8 cellular contexts compared by ENCODE assay signal in the genomic region with DNA sequence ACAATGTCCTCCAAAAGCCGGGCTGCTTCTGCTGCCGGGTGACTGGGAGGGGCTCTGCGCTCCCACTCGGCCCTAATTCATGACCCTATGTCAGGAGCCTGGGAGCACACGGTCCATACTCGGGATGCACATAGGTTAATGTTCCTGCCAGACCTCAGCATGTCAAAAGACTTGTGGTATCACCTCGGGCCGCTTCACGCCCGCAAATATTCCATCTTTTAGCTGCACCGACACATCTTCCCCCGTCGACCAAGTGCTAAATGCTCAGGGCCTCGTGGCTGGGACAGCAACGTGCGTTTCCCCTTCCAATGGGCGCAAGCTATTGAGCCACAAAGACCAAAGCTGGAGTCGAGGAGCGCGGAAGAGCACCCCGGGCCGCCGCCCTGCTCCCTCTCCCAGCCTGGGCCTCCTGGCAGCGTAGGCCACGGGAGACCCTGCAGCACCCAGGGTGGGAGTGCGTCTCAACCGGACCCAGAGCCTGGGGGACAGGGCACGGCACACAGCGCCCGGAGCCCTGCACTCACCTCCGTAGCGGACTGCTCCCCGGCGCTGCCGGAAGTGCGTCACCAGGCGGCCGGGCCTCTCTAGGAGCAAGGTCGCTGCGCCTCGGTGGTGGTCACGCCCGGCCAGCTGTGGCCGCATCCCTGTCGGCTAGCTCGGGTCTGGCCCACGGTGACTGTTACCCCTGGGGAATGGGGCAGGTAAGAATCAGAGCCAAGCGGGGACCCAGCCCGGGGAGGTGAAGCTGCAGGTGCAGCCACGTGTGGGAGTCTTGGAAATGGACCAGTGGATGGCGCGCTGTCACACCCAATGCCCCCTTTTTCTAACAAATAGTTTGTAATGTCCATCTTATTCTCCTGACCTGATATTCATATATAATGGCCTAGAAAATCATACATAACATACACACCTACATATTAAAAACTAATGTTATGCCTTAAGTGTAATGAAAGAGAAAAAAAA. TPM values are rescaled to one million over a fixed set of nuclear protein-coding genes. Genes with fewer than 3 reads are reported as not detected.
DNase-seq lines count a peak whose midpoint lies in the region; ATAC-seq, FAIRE-seq and TF ChIP-seq lines count a peak whose summit lies in the region.

Gene ZNF23 (minus strand): TSS at position 562 of the 963 bp plus-strand sequence. CDS start 5,451 bp downstream, outside the sequence.

- intact Hi-C loops in Right ventricle myocardium inferior (cut with DNase I) (loop anchor here (1.0 kb wide), 1 partner anchor 22 kb away; no protein-coding TSS in a partner anchor), pancreas (cut with DNase I) (no loop called here)

- peak within 1 kb of the TSS; percentile 98 for H2AFZ ChIP-seq in Loucy (ENCODE audit: low read length)

- peak; percentile 97 for ATAC-seq in activated naive CD8-positive, alpha-beta T cell treated with anti-CD3 and anti-CD28 coated beads, Interleukin-2, amount 10 ng/mL, durations not matched to agents 7 days and 5 days (ENCODE audit: low read depth)
- peak; percentile 99 for ATAC-seq in Right ventricle myocardium inferior
- peak; percentile 99 to 100 (median 100) for ATAC-seq in pancreas

- DNase-seq in GM03348 (ENCODE audit: low spot score) (peak; percentile 95), H54 (ENCODE audit: insufficient read length, low spot score) (peak; percentile 64), SKM-1 treated with dmso at 0.1 percent for 144 hours (lab: John Stamatoyannopoulos, UW; ENCODE audit: unreplicated experiment) (peak; percentile 49), Right ventricle myocardium inferior (ENCODE audit: missing footprints) (peak; percentile 95), pancreas (peak; percentile 73 to 96 (median 84))
- DNase-seq in activated naive CD8-positive, alpha-beta T cell treated with anti-CD3 and anti-CD28 coated beads, Interleukin-2, amount 10 ng/mL, durations not matched to agents 7 days and 5 days, result peak; percentile 87

- peaks cover 3% of the 10 kb centered on the region for H3K27me3 Mint-ChIP-seq in activated naive CD8-positive, alpha-beta T cell treated with anti-CD3 and anti-CD28 coated beads, Interleukin-2, amount 10 ng/mL, durations not matched to agents 7 days and 5 days

- no peaks in the 10 kb centered on the region for H4K20me1 ChIP-seq in Loucy (ENCODE audit: insufficient read depth, low read length, poor library complexity, severe bottlenecking)

- peak; percentile 75 for FAIRE-seq in H54 (lab: Jason Lieb, UNC)
- FAIRE-seq in pancreas (lab: Jason Lieb, UNC), result no peak

- WGBS in pancreas, 2 donors, result 0 to 1% methylated on average over 52 of the region's 52 CpGs
- under 1% methylated on average over 52 of the region's 52 CpGs for WGBS in thymus

- H3K9me3 Mint-ChIP-seq in activated naive CD8-positive, alpha-beta T cell treated with anti-CD3 and anti-CD28 coated beads, Interleukin-2, amount 10 ng/mL, durations not matched to agents 7 days and 5 days, result no peaks in the 10 kb centered on the region

- peak within 1 kb of the TSS; percentile 97 for H3K4me3 ChIP-seq in Loucy (ENCODE audit: low read length, poor library complexity, severe bottlenecking)
- H3K4me3 ChIP-seq in pancreas, result peak within 1 kb of the TSS; percentile 89 to 100 (median 98)
- peak within 1 kb of the TSS; percentile 81 for H3K4me3 ChIP-seq in thymus (ENCODE audit: low read length)

- H3K4me2 ChIP-seq in Loucy (ENCODE audit: low read depth, low read length, poor library complexity, severe bottlenecking), result peak within 1 kb of the TSS; percentile 95

- TF ChIP-seq CTCF in Loucy (conservative IDR thresholded peaks at IDR 0.05; ENCODE audit: low read length) (no peak), pancreas (IDR thresholded peaks at IDR 0.05) (no peak)

- H3K4me3 Mint-ChIP-seq in activated naive CD8-positive, alpha-beta T cell treated with anti-CD3 and anti-CD28 coated beads, Interleukin-2, amount 10 ng/mL, durations not matched to agents 7 days and 5 days, result peak within 1 kb of the TSS; percentile 91

- no peaks in the 10 kb centered on the region for H3K36me3 Mint-ChIP-seq in activated naive CD8-positive, alpha-beta T cell treated with anti-CD3 and anti-CD28 coated beads, Interleukin-2, amount 10 ng/mL, durations not matched to agents 7 days and 5 days

- H3K79me2 ChIP-seq in Loucy (ENCODE audit: insufficient read depth, low read length), result peaks cover 19% of the 10 kb centered on the region

- H3K4me1 Mint-ChIP-seq in activated naive CD8-positive, alpha-beta T cell treated with anti-CD3 and anti-CD28 coated beads, Interleukin-2, amount 10 ng/mL, durations not matched to agents 7 days and 5 days, result peaks cover 22% of the 10 kb centered on the region

- POLR2A ChIA-PET in activated naive CD8-positive, alpha-beta T cell treated with anti-CD3 and anti-CD28 coated beads, Interleukin-2, amount 10 ng/mL, durations not matched to agents 7 days and 5 days (lab: Charles Lee), result interaction anchor here (0.6 to 1.3 kb wide), 4 partner anchors 21 to 687 kb away, joined by 3 to 16 read pairs (median 4); no protein-coding TSS in a partner anchor

- H3K4me1 ChIP-seq in Loucy (ENCODE audit: insufficient read depth, low read length, poor library complexity, severe bottlenecking) (peaks cover 19% of the 10 kb centered on the region), pancreas (peaks cover 0 to 11% (median 8%) of the 10 kb centered on the region in 3 donors), thymus (ENCODE audit: control insufficient read depth, insufficient read depth, low read length) (peaks cover 3% of the 10 kb centered on the region)

- no peaks in the 10 kb centered on the region for H3K27me3 ChIP-seq in Loucy (ENCODE audit: insufficient read depth, low read length, poor library complexity, severe bottlenecking)
- no peaks in the 10 kb centered on the region for H3K27me3 ChIP-seq in pancreas
- H3K27me3 ChIP-seq in thymus (ENCODE audit: control insufficient read depth, insufficient read depth), result no peaks in the 10 kb centered on the region

- H3K27ac ChIP-seq in pancreas, result peak within 1 kb of the TSS; percentile 61 to 77 (median 72)
- peak within 1 kb of the TSS; percentile 60 for H3K27ac ChIP-seq in thymus (ENCODE audit: low read depth)

- H3K9me3 ChIP-seq in Loucy (ENCODE audit: insufficient read depth, low read depth, low read length) (no peaks in the 10 kb centered on the region), pancreas (no peaks in the 10 kb centered on the region), thymus (ENCODE audit: control insufficient read depth) (no peaks in the 10 kb centered on the region)

- peak; percentile 71 for TF ChIP-seq POLR2A in H54 (IDR thresholded peaks at IDR 0.05; ENCODE audit: low read depth, low read length)

- no peaks in the 10 kb centered on the region for H3K36me3 ChIP-seq in Loucy (ENCODE audit: insufficient read depth, low read length)
- H3K36me3 ChIP-seq in pancreas, result no peaks in the 10 kb centered on the region
- H3K36me3 ChIP-seq in thymus (ENCODE audit: control insufficient read depth, insufficient read depth), result no peaks in the 10 kb centered on the region

- H3F3A ChIP-seq in Loucy (ENCODE audit: low read depth), result no peaks in the 10 kb centered on the region

- H3K9ac ChIP-seq in Loucy (ENCODE audit: low read depth, low read length, poor library complexity, severe bottlenecking), result peak within 1 kb of the TSS; percentile 76

- no peaks in the 10 kb centered on the region for H3K9me2 ChIP-seq in Loucy (replicated peaks; ENCODE audit: low read depth, low read length)

- H3K27ac Mint-ChIP-seq in activated naive CD8-positive, alpha-beta T cell treated with anti-CD3 and anti-CD28 coated beads, Interleukin-2, amount 10 ng/mL, durations not matched to agents 7 days and 5 days, result peak within 1 kb of the TSS; percentile 92

RNA-seq across cellular contexts. Expression of gene ZNF23, which starts in this region (rescaled TPM):
- total RNA-seq in activated naive CD8-positive, alpha-beta T cell treated with anti-CD3 and anti-CD28 coated beads, Interleukin-2, amount 10 ng/mL, durations not matched to agents 7 days and 5 days, result 10 to 100 TPM in 1 of 2 experiments, 1 to 10 TPM in 1; 9.6 to 10.5 TPM
- total RNA-seq in Right ventricle myocardium inferior (5.9 TPM), pancreas (1 to 10 TPM; 2.6 to 6.1 (median 4.0) TPM)
- polyA plus RNA-seq in pancreas (10 to 100 TPM in 1 of 2 donors, 1 to 10 TPM in 1; 8.2 to 14.5 TPM), thymus (13.9 TPM)

Comparison
In these comparisons a context has a peak if more than half of its experiments do, and no peak if none do; other contexts are left out.
1. Peak in every context shown above with its lines: DNase-seq, ATAC-seq, H3K4me3 ChIP-seq and H3K27ac ChIP-seq.